Comparison of ENCODE assay signal across 22 cellular contexts in genomic region chr2:241099246-241099645, GRCh38. TPM values are rescaled to one million over a fixed set of nuclear protein-coding genes. Genes with fewer than 3 reads are reported as not detected.
A peak's percentile ranks its signal among the peaks of the same experiment; 100 is the strongest.
DNase-seq lines count a peak whose midpoint lies in the region; ATAC-seq and TF ChIP-seq lines count a peak whose summit lies in the region.
"Had no signal": no experiment of that assay in that cellular context is flagged by ENCODE, and none has a peak within 500 bp of the region (broad histone marks: within the 10 kb centered on the region; RNA-seq: fewer than 3 reads in every experiment).

No MANE protein-coding gene starts in this region.

- no peak overlapping the region for H3K4me3 Mint-ChIP-seq in activated CD4-positive, alpha-beta memory T cell treated with anti-CD3 and anti-CD28 coated beads for 36 hours
- no peak overlapping the region for H3K4me3 Mint-ChIP-seq in activated CD4-positive, alpha-beta memory T cell treated with anti-CD3 and anti-CD28 coated beads, Interleukin-2, amount 10 ng/mL, durations not matched to agents 7 days and 5 days
- no peak overlapping the region for H3K4me3 Mint-ChIP-seq in CD8-positive, alpha-beta T cell
- H3K4me3 Mint-ChIP-seq in memory B cell (peak overlapping the region; percentile 78), WTC11 (no peak overlapping the region)
- H3K4me3 Mint-ChIP-seq: HFFc6 had no signal

- H3K9me3 Mint-ChIP-seq in activated CD4-positive, alpha-beta memory T cell treated with anti-CD3 and anti-CD28 coated beads for 36 hours, result no peaks in the 10 kb centered on the region
- no peaks in the 10 kb centered on the region for H3K9me3 Mint-ChIP-seq in activated CD4-positive, alpha-beta memory T cell treated with anti-CD3 and anti-CD28 coated beads, Interleukin-2, amount 10 ng/mL, durations not matched to agents 7 days and 5 days
- H3K9me3 Mint-ChIP-seq in CD8-positive, alpha-beta T cell, result no peaks in the 10 kb centered on the region
- H3K9me3 Mint-ChIP-seq in memory B cell (no peaks in the 10 kb centered on the region), WTC11 (no peaks in the 10 kb centered on the region)
- H3K9me3 Mint-ChIP-seq: HFFc6 had no signal

- H3K4me2 ChIP-seq in OCI-LY3 (ENCODE audit: low read length), result peak overlapping the region; percentile 68

- H4K20me1 ChIP-seq in OCI-LY3 (ENCODE audit: insufficient read depth, low read length), result peaks cover 7% of the 10 kb centered on the region; the same call in 1 of the 2 replicates

- H3K36me3 ChIP-seq in CD8-positive, alpha-beta T cell (ENCODE audit: insufficient read depth, low read length), result peaks cover 48% of the 10 kb centered on the region
- peaks cover 56% of the 10 kb centered on the region for H3K36me3 ChIP-seq in OCI-LY3 (replicated peaks; ENCODE audit: low read depth, low read length)

- peaks cover 95% of the 10 kb centered on the region for H3K79me2 ChIP-seq in OCI-LY3 (ENCODE audit: low read length)

- intact Hi-C loops in activated CD4-positive, alpha-beta memory T cell treated with anti-CD3 and anti-CD28 coated beads for 36 hours (cut with micrococcal nuclease), result loop anchor here (10.0 kb wide), 1 partner anchor 216 kb away; the partner anchor contains the start of genes HDLBP and SEPTIN2
- intact Hi-C loops in CD8-positive, alpha-beta T cell (cut with DNase I, micrococcal nuclease), result no loop called here

- H3K27me3 ChIP-seq in CD8-positive, alpha-beta T cell (ENCODE audit: insufficient read depth, low read length), result no peaks in the 10 kb centered on the region
- H3K27me3 ChIP-seq in OCI-LY3 (ENCODE audit: low read depth, low read length), result no peaks in the 10 kb centered on the region
- H3K27me3 ChIP-seq: BLaER1 treated with 17β-estradiol and CSF1 and Interleukin-3, amounts not matched to agents 10 nM and 100 nM; cardiac muscle cell; gastrocnemius medialis; stomach had no signal

- H3K4me3 ChIP-seq in CD8-positive, alpha-beta T cell (ENCODE audit: low read depth, low read length), result no peak overlapping the region
- peak overlapping the region; percentile 85 for H3K4me3 ChIP-seq in OCI-LY3 (ENCODE audit: low read length)
- H3K4me3 ChIP-seq: BLaER1 treated with 17β-estradiol and CSF1 and Interleukin-3, amounts not matched to agents 10 nM and 100 nM; cardiac muscle cell; gastrocnemius medialis; stomach had no signal

- no peak overlapping the region for H3K27ac ChIP-seq in CD8-positive, alpha-beta T cell (ENCODE audit: low read depth, low read length)
- peak overlapping the region; percentile 49 for H3K27ac ChIP-seq in OCI-LY3 (ENCODE audit: low read length)
- H3K27ac ChIP-seq in caudate nucleus (ENCODE audit: low read depth, low read length), result no peak overlapping the region
- H3K27ac ChIP-seq: BLaER1 treated with 17β-estradiol and CSF1 and Interleukin-3, amounts not matched to agents 10 nM and 100 nM; cardiac muscle cell; stomach had no signal

- no peak overlapping the region for H2AFZ ChIP-seq in OCI-LY3 (ENCODE audit: low read depth, low read length)

- no peaks in the 10 kb centered on the region for H3K9me3 ChIP-seq in CD8-positive, alpha-beta T cell (ENCODE audit: low read length)
- H3K9me3 ChIP-seq in OCI-LY3 (ENCODE audit: insufficient read depth, low read length), result no peaks in the 10 kb centered on the region
- H3K9me3 ChIP-seq: BLaER1 treated with 17β-estradiol and CSF1 and Interleukin-3, amounts not matched to agents 10 nM and 100 nM; gastrocnemius medialis; stomach had no signal

- POLR2A ChIA-PET in activated CD4-positive, alpha-beta memory T cell treated with anti-CD3 and anti-CD28 coated beads for 36 hours (lab: Charles Lee), result interaction anchor here (1.1 to 4.2 kb wide), 2 partner anchors 25 to 51 kb away, joined by 3 to 28 read pairs; partner anchors contain the start of genes PASK and PPP1R7
- POLR2A ChIA-PET in activated CD4-positive, alpha-beta memory T cell treated with anti-CD3 and anti-CD28 coated beads, Interleukin-2, amount 10 ng/mL, durations not matched to agents 7 days and 5 days (lab: Charles Lee), result interaction anchor here (1.8 to 4.3 kb wide), 2 partner anchors 51 to 215 kb away, joined by 5 to 41 read pairs; partner anchors contain the start of genes PASK and PPP1R7
- POLR2A ChIA-PET in CD8-positive, alpha-beta T cell (lab: Charles Lee), result interaction anchor here (0.6 to 7.1 kb wide), 6 partner anchors 9 to 50 kb away, joined by 5 to 65 read pairs (median 6); partner anchors contain the start of genes PASK and PPP1R7
- POLR2A ChIA-PET in WTC11 (lab: Charles Lee), result no interaction called here

- no peaks in the 10 kb centered on the region for H3K27me3 Mint-ChIP-seq in activated CD4-positive, alpha-beta memory T cell treated with anti-CD3 and anti-CD28 coated beads for 36 hours
- H3K27me3 Mint-ChIP-seq in activated CD4-positive, alpha-beta memory T cell treated with anti-CD3 and anti-CD28 coated beads, Interleukin-2, amount 10 ng/mL, durations not matched to agents 7 days and 5 days, result no peaks in the 10 kb centered on the region
- H3K27me3 Mint-ChIP-seq in CD8-positive, alpha-beta T cell (ENCODE audit: low read depth), result no peaks in the 10 kb centered on the region
- H3K27me3 Mint-ChIP-seq in memory B cell (no peaks in the 10 kb centered on the region), WTC11 (ENCODE audit: low read depth) (no peaks in the 10 kb centered on the region)

- ATAC-seq in CD8-positive, alpha-beta T cell, result no peak
- ATAC-seq in memory B cell (ENCODE audit: low read depth), result peak; percentile 41
- no peak for ATAC-seq in WTC11
- ATAC-seq in HG03025 (IDR thresholded peaks at IDR 0.05; ENCODE audit: low FRiP score, unreplicated experiment), result no peak
- ATAC-seq: gastrocnemius medialis, SK-N-SH treated with all-trans-retinoic acid at 6 μM for 48 hours had no signal

- peaks cover 73% of the 10 kb centered on the region for H3K4me1 ChIP-seq in CD8-positive, alpha-beta T cell (ENCODE audit: insufficient read depth, low read length)
- H3K4me1 ChIP-seq in OCI-LY3 (ENCODE audit: low read length), result peaks cover 66% of the 10 kb centered on the region

- CTCF ChIA-PET in activated CD4-positive, alpha-beta memory T cell treated with anti-CD3 and anti-CD28 coated beads for 36 hours (lab: Charles Lee), result no interaction called here
- CTCF ChIA-PET in activated CD4-positive, alpha-beta memory T cell treated with anti-CD3 and anti-CD28 coated beads, Interleukin-2, amount 10 ng/mL, durations not matched to agents 7 days and 5 days (lab: Charles Lee), result no interaction called here
- CTCF ChIA-PET in CD8-positive, alpha-beta T cell (lab: Charles Lee), result interaction anchor here (1.1 to 1.5 kb wide), 2 partner anchors 10 to 21 kb away, joined by 3 to 5 read pairs; no protein-coding TSS in a partner anchor
- CTCF ChIA-PET in WTC11 (lab: Charles Lee), result no interaction called here

- peak overlapping the region; percentile 89 for H3K27ac Mint-ChIP-seq in activated CD4-positive, alpha-beta memory T cell treated with anti-CD3 and anti-CD28 coated beads for 36 hours
- H3K27ac Mint-ChIP-seq in activated CD4-positive, alpha-beta memory T cell treated with anti-CD3 and anti-CD28 coated beads, Interleukin-2, amount 10 ng/mL, durations not matched to agents 7 days and 5 days, result no peak overlapping the region
- peak overlapping the region; percentile 46 for H3K27ac Mint-ChIP-seq in CD8-positive, alpha-beta T cell
- peak overlapping the region; percentile 83 for H3K27ac Mint-ChIP-seq in memory B cell
- no peak overlapping the region for H3K27ac Mint-ChIP-seq in WTC11
- H3K27ac Mint-ChIP-seq: HFFc6 had no signal

- H3K36me3 Mint-ChIP-seq in activated CD4-positive, alpha-beta memory T cell treated with anti-CD3 and anti-CD28 coated beads for 36 hours, result peaks cover 48% of the 10 kb centered on the region
- H3K36me3 Mint-ChIP-seq in activated CD4-positive, alpha-beta memory T cell treated with anti-CD3 and anti-CD28 coated beads, Interleukin-2, amount 10 ng/mL, durations not matched to agents 7 days and 5 days (ENCODE audit: low read depth), result peaks cover 56% of the 10 kb centered on the region
- H3K36me3 Mint-ChIP-seq in CD8-positive, alpha-beta T cell, result peaks cover 72% of the 10 kb centered on the region
- peaks cover 36% of the 10 kb centered on the region for H3K36me3 Mint-ChIP-seq in memory B cell
- H3K36me3 Mint-ChIP-seq in WTC11, result peaks cover 44% of the 10 kb centered on the region

- no peak for DNase-seq in activated CD4-positive, alpha-beta memory T cell treated with anti-CD3 and anti-CD28 coated beads for 36 hours
- no peak for DNase-seq in activated CD4-positive, alpha-beta memory T cell treated with anti-CD3 and anti-CD28 coated beads, Interleukin-2, amount 10 ng/mL, durations not matched to agents 7 days and 5 days
- DNase-seq in CD8-positive, alpha-beta T cell, result peak in 1 of 7 experiments; percentile 46
- DNase-seq in memory B cell (ENCODE audit: low spot score in 2 of 2) (no peak), WTC11 (ENCODE audit: low spot score) (no peak), caudate nucleus (lab: John Stamatoyannopoulos, UW) (no peak)
- DNase-seq: activated CD4-positive, alpha-beta T cell treated with anti-CD3 and anti-CD28 coated beads for 1 hour; amniotic stem cell; DMS 273 treated with DMSO at 0.1 percent for 48 hours; gastrocnemius medialis; GDM1; HFFc6; KBM-7; mesenchymal stem cell; NCI-H446 treated with DMSO at 0.1 percent for 48 hours; stomach; trophoblast cell had no signal

- H3K9ac ChIP-seq in OCI-LY3 (ENCODE audit: low read length), result peak overlapping the region; percentile 98; the same call in 1 of the 2 replicates
- H3K9ac ChIP-seq: BLaER1 treated with 17β-estradiol and CSF1 and Interleukin-3, amounts not matched to agents 10 nM and 100 nM had no signal

- H3K4me1 Mint-ChIP-seq in activated CD4-positive, alpha-beta memory T cell treated with anti-CD3 and anti-CD28 coated beads for 36 hours (ENCODE audit: low read depth), result peaks cover 82% of the 10 kb centered on the region
- peaks cover 79% of the 10 kb centered on the region for H3K4me1 Mint-ChIP-seq in activated CD4-positive, alpha-beta memory T cell treated with anti-CD3 and anti-CD28 coated beads, Interleukin-2, amount 10 ng/mL, durations not matched to agents 7 days and 5 days
- H3K4me1 Mint-ChIP-seq in CD8-positive, alpha-beta T cell (ENCODE audit: low read depth), result peaks cover 85% of the 10 kb centered on the region
- H3K4me1 Mint-ChIP-seq in memory B cell (peaks cover 50% of the 10 kb centered on the region), WTC11 (peaks cover 21% of the 10 kb centered on the region)

- no peak for TF ChIP-seq CTCF in CD8-positive, alpha-beta T cell (IDR thresholded peaks at IDR 0.05)
- no peak for TF ChIP-seq CTCF in OCI-LY3 (IDR thresholded peaks at IDR 0.05; ENCODE audit: low read depth, low read length)
- no peak for TF ChIP-seq CTCF in WTC11 (IDR thresholded peaks at IDR 0.05)

RNA-seq across cellular contexts. Expression of gene MTERF4, which starts 2.8 kb away (rescaled TPM):
- 10 to 100 TPM; 43.9 to 46.0 TPM for total RNA-seq in activated CD4-positive, alpha-beta memory T cell treated with anti-CD3 and anti-CD28 coated beads for 36 hours
- total RNA-seq in activated CD4-positive, alpha-beta memory T cell treated with anti-CD3 and anti-CD28 coated beads, Interleukin-2, amount 10 ng/mL, durations not matched to agents 7 days and 5 days, result 10 to 100 TPM; 41.5 to 45.4 TPM
- 100 to 1,000 TPM in 1 of 2 experiments, 10 to 100 TPM in 1; 100.0 to 102 TPM for total RNA-seq in CD8-positive, alpha-beta T cell
- 22.4 to 25.4 TPM (median 23.3 TPM) in 3 replicates for total RNA-seq in WTC11 (2021)

RNA-seq across cellular contexts. Expression of gene PASK, which starts 50.0 kb away (rescaled TPM):
- 100 to 1,000 TPM in 1 of 2 experiments, 10 to 100 TPM in 1; 86.1 to 100 TPM for total RNA-seq in activated CD4-positive, alpha-beta memory T cell treated with anti-CD3 and anti-CD28 coated beads for 36 hours
- total RNA-seq in activated CD4-positive, alpha-beta memory T cell treated with anti-CD3 and anti-CD28 coated beads, Interleukin-2, amount 10 ng/mL, durations not matched to agents 7 days and 5 days, result 10 to 100 TPM; 58.1 to 58.9 TPM
- 100 to 1,000 TPM; 306 to 329 TPM for total RNA-seq in CD8-positive, alpha-beta T cell
- total RNA-seq in WTC11 (2021), result 64.7 to 80.9 TPM (median 72.8 TPM) in 3 replicates

RNA-seq across cellular contexts. Expression of gene PPP1R7, which starts 51.0 kb away (rescaled TPM):
- total RNA-seq in activated CD4-positive, alpha-beta memory T cell treated with anti-CD3 and anti-CD28 coated beads for 36 hours, result 100 to 1,000 TPM; 123 to 132 TPM
- total RNA-seq in activated CD4-positive, alpha-beta memory T cell treated with anti-CD3 and anti-CD28 coated beads, Interleukin-2, amount 10 ng/mL, durations not matched to agents 7 days and 5 days, result 100 to 1,000 TPM; 103 to 106 TPM
- 10 to 100 TPM; 47.5 to 50.9 TPM for total RNA-seq in CD8-positive, alpha-beta T cell
- total RNA-seq in WTC11 (2021), result 44.0 to 49.1 TPM (median 49.0 TPM) in 3 replicates

Comparison
In these comparisons a context has a peak if more than half of its experiments do, and no peak if none do; other contexts are left out.
1. H3K27ac Mint-ChIP-seq: peak in activated CD4-positive, alpha-beta memory T cell treated with anti-CD3 and anti-CD28 coated beads for 36 hours (single experiment), CD8-positive, alpha-beta T cell (single experiment) and memory B cell (single experiment); none in activated CD4-positive, alpha-beta memory T cell treated with anti-CD3 and anti-CD28 coated beads, Interleukin-2, amount 10 ng/mL, durations not matched to agents 7 days and 5 days (single experiment) and WTC11 (single experiment).